Comparison of ENCODE assay signal across 32 cellular contexts in genomic region chr17:78648293-78648692, GRCh38.
"Had no signal": no experiment of that assay in that cellular context is flagged by ENCODE, and none has a peak within 500 bp of the region (broad histone marks: within the 10 kb centered on the region; RNA-seq: fewer than 3 reads in every experiment).

No MANE protein-coding gene starts in this region.

- H3K4me1 Mint-ChIP-seq: endodermal cell had no signal

- ATAC-seq: activated CD4-positive, alpha-beta T cell treated with anti-CD3 and anti-CD28 coated beads for 36 hours; activated CD8-positive, alpha-beta memory T cell treated with anti-CD3 and anti-CD28 coated beads, Interleukin-2, amount 10 ng/mL, durations not matched to agents 7 days and 5 days; activated CD8-positive, alpha-beta T cell treated with anti-CD3 and anti-CD28 coated beads, Interleukin-2, amount 10 ng/mL, durations not matched to agents 7 days and 5 days; activated naive CD8-positive, alpha-beta T cell treated with anti-CD3 and anti-CD28 coated beads, Interleukin-2, amount 50 U/mL, for 24 hours; body of pancreas; esophagus mucosa; gastrocnemius medialis; heart left ventricle had no signal

- H3K4me3 Mint-ChIP-seq: activated CD4-positive, alpha-beta memory T cell treated with anti-CD3 and anti-CD28 coated beads for 36 hours; activated CD4-positive, alpha-beta T cell treated with anti-CD3 and anti-CD28 coated beads for 36 hours; activated CD4-positive, alpha-beta T cell treated with anti-CD3 and anti-CD28 coated beads, Interleukin-2, amount 10 ng/mL, durations not matched to agents 24 days and 14 days; activated CD8-positive, alpha-beta memory T cell treated with anti-CD3 and anti-CD28 coated beads, Interleukin-2, amount 10 ng/mL, durations not matched to agents 7 days and 5 days; activated CD8-positive, alpha-beta T cell treated with anti-CD3 and anti-CD28 coated beads, Interleukin-2, amount 10 ng/mL, durations not matched to agents 7 days and 5 days; activated naive CD4-positive, alpha-beta T cell treated with anti-CD3 and anti-CD28 coated beads for 36 hours; activated naive CD4-positive, alpha-beta T cell treated with anti-CD3 and anti-CD28 coated beads, Interleukin-2, amount 50 U/mL, for 24 hours; activated naive CD8-positive, alpha-beta T cell treated with anti-CD3 and anti-CD28 coated beads for 36 hours; activated naive CD8-positive, alpha-beta T cell treated with anti-CD3 and anti-CD28 coated beads, Interleukin-2, amount 50 U/mL, for 24 hours; activated T-helper 1 cell treated with anti-CD3 and anti-CD28 coated beads, Interleukin-12 subunit alpha, Interleukin-12 subunit beta, Interleukin-2, Interleukin-4 antibody, amounts not matched to agents 30 ng/mL and 10 ng/mL and 1 ng/mL, durations not matched to agents 14 hours and 24 hours and 36 hours; endodermal cell had no signal

- H3K27ac ChIP-seq: body of pancreas, dorsolateral prefrontal cortex, gastrocnemius medialis had no signal

- H3K36me3 ChIP-seq: adrenal gland, gastrocnemius medialis, heart left ventricle had no signal

- H3K27me3 ChIP-seq: adrenal gland, body of pancreas, dorsolateral prefrontal cortex, gastrocnemius medialis had no signal

- H3K9me3 ChIP-seq: adrenal gland, body of pancreas, gastrocnemius medialis had no signal

- H3K27me3 Mint-ChIP-seq: activated CD4-positive, alpha-beta memory T cell treated with anti-CD3 and anti-CD28 coated beads for 36 hours; activated naive CD4-positive, alpha-beta T cell treated with anti-CD3 and anti-CD28 coated beads, Interleukin-2, amount 50 U/mL, for 24 hours; activated naive CD8-positive, alpha-beta T cell treated with anti-CD3 and anti-CD28 coated beads for 36 hours had no signal

- H3K4me1 ChIP-seq: adrenal gland, body of pancreas, gastrocnemius medialis had no signal

- H3K9me3 Mint-ChIP-seq: activated naive CD4-positive, alpha-beta T cell treated with anti-CD3 and anti-CD28 coated beads, Interleukin-2, amount 50 U/mL, for 24 hours had no signal

- DNase-seq: activated CD4-positive, alpha-beta memory T cell treated with anti-CD3 and anti-CD28 coated beads for 36 hours; activated CD4-positive, alpha-beta T cell treated with anti-CD3 and anti-CD28 coated beads for 36 hours; activated CD4-positive, alpha-beta T cell treated with anti-CD3 and anti-CD28 coated beads, Interleukin-2, amount 10 ng/mL, durations not matched to agents 24 days and 14 days; activated CD4-positive, CD25-positive, alpha-beta regulatory T cell; activated CD4-positive, CD25-positive, alpha-beta regulatory T cell treated with anti-CD3 and anti-CD28 coated beads, Interleukin-2, amount 50 U/mL, for 72 hours; activated CD8-positive, alpha-beta memory T cell treated with anti-CD3 and anti-CD28 coated beads, Interleukin-2, amount 10 ng/mL, durations not matched to agents 7 days and 5 days; activated CD8-positive, alpha-beta memory T cell treated with anti-CD3 and anti-CD28 coated beads, Interleukin-2, amount 50 U/mL, for 4 hours; activated CD8-positive, alpha-beta T cell treated with anti-CD3 and anti-CD28 coated beads, Interleukin-2, amount 10 ng/mL, durations not matched to agents 7 days and 5 days; activated effector memory CD4-positive, alpha-beta T cell treated with anti-CD3 and anti-CD28 coated beads, Interleukin-2, amount 50 U/mL, for 16 hours; activated naive CD4-positive, alpha-beta T cell treated with anti-CD3 and anti-CD28 coated beads for 36 hours; activated naive CD8-positive, alpha-beta T cell treated with anti-CD3 and anti-CD28 coated beads for 36 hours; activated naive CD8-positive, alpha-beta T cell treated with anti-CD3 and anti-CD28 coated beads, Interleukin-2, amount 50 U/mL, for 24 hours; activated T-cell treated with anti-CD3 and anti-CD28 coated beads, Interleukin-2, amount 50 U/mL, for 1 hour; activated T-cell treated with anti-CD3 and anti-CD28 coated beads, Interleukin-2, amount 50 U/mL, for 48 hours; adrenal gland; amygdala; body of pancreas; caudate nucleus; dorsolateral prefrontal cortex; effector memory CD4-positive, alpha-beta T cell; endodermal cell; foreskin fibroblast; gastrocnemius medialis; glutamatergic neuron; heart left ventricle; T-helper 1 cell; T-helper 2 cell had no signal

- H3K27ac Mint-ChIP-seq: activated CD4-positive, alpha-beta memory T cell treated with anti-CD3 and anti-CD28 coated beads for 36 hours; activated CD4-positive, alpha-beta T cell treated with anti-CD3 and anti-CD28 coated beads for 36 hours; activated CD4-positive, alpha-beta T cell treated with anti-CD3 and anti-CD28 coated beads, Interleukin-2, amount 10 ng/mL, durations not matched to agents 24 days and 14 days; activated CD8-positive, alpha-beta memory T cell treated with anti-CD3 and anti-CD28 coated beads, Interleukin-2, amount 10 ng/mL, durations not matched to agents 7 days and 5 days; activated CD8-positive, alpha-beta T cell treated with anti-CD3 and anti-CD28 coated beads, Interleukin-2, amount 10 ng/mL, durations not matched to agents 7 days and 5 days; activated naive CD4-positive, alpha-beta T cell treated with anti-CD3 and anti-CD28 coated beads for 36 hours; activated naive CD4-positive, alpha-beta T cell treated with anti-CD3 and anti-CD28 coated beads, Interleukin-2, amount 50 U/mL, for 24 hours; activated naive CD8-positive, alpha-beta T cell treated with anti-CD3 and anti-CD28 coated beads for 36 hours; activated naive CD8-positive, alpha-beta T cell treated with anti-CD3 and anti-CD28 coated beads, Interleukin-2, amount 50 U/mL, for 24 hours; activated T-helper 1 cell treated with anti-CD3 and anti-CD28 coated beads, Interleukin-12 subunit alpha, Interleukin-12 subunit beta, Interleukin-2, Interleukin-4 antibody, amounts not matched to agents 30 ng/mL and 10 ng/mL and 1 ng/mL, durations not matched to agents 14 hours and 24 hours and 36 hours; activated T-helper 2 cell treated with anti-CD3 and anti-CD28 coated beads, Interferon-gamma antibody, Interleukin-2, Interleukin-4, amounts not matched to agents 10 μg/mL and 5 μg/mL and 100 μg/mL, durations not matched to agents 14 hours and 24 hours and 36 hours; endodermal cell had no signal

- FAIRE-seq: colon had no signal

- H3K4me3 ChIP-seq: adrenal gland, body of pancreas, dorsolateral prefrontal cortex, gastrocnemius medialis, heart left ventricle had no signal
